In the genomic region with DNA sequence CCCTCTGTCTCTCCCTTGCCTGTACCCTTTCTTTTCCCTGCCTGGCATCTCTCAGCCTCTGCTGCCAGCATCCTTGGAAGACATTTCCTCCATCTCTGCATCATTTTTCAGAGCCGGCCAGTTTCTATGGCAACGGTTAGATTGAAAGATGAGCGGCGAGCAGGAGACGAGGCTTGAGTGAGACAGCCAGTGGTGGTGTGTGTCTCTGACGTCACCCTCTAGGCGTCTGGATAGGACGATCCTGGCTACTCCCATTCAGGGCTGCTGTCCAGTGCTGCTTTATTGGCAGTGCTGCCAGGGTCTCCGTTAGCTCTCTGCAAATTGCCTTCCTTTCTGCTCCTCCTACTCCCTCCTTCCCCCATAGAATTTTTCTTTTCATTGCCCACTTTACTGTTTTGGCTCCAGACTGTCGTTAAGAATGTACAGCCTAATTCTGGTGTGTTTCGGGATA, we compare ENCODE assay signal across 1 cellular context.
TF ChIP-seq lines count a peak whose summit lies in the region.

No MANE protein-coding gene starts in this region.

TF ChIP-seq in WTC11, 78 proteins besides CTCF, POLR2A, EP300 and RAD21 (continued from another document):
- TF ChIP-seq FOXK1 (CRISPR knock-in tag; IDR thresholded peaks at IDR 0.05) (no peak), CREM (CRISPR knock-in tag; IDR thresholded peaks at IDR 0.05) (no peak)
